ENCODE assay signal across 2 cellular contexts in genomic region chr1:61486783-61487505, GRCh38.
TF ChIP-seq lines count a peak whose summit lies in the region.

No MANE protein-coding gene starts in this region.

TF ChIP-seq in HEK293T, 16 proteins besides CTCF, POLR2A, EP300 and RAD21:
- 0 out of 2 replicates have a peak, but pooled peaks have one; percentile 9 for TF ChIP-seq PKNOX1 (IDR thresholded peaks at IDR 0.05)
- TF ChIP-seq ARNT (IDR thresholded peaks at IDR 0.05) = no peak
- no peak for TF ChIP-seq FOXK2 (IDR thresholded peaks at IDR 0.05)

TF ChIP-seq in endothelial cell of umbilical vein, 7 proteins besides CTCF, POLR2A, EP300 and RAD21:
- peak; percentile 21 for TF ChIP-seq GATA2 (IDR thresholded peaks at IDR 0.05; ENCODE audit: insufficient read depth, insufficient read length, low read depth, low read length)
- TF ChIP-seq EZH2 (IDR thresholded peaks at IDR 0.05; ENCODE audit: borderline replicate concordance, low read depth, low read length, severe bottlenecking) = no peak
- TF ChIP-seq MAX (IDR thresholded peaks at IDR 0.05; ENCODE audit: insufficient read depth, insufficient read length) = no peak
